In the genomic region with DNA sequence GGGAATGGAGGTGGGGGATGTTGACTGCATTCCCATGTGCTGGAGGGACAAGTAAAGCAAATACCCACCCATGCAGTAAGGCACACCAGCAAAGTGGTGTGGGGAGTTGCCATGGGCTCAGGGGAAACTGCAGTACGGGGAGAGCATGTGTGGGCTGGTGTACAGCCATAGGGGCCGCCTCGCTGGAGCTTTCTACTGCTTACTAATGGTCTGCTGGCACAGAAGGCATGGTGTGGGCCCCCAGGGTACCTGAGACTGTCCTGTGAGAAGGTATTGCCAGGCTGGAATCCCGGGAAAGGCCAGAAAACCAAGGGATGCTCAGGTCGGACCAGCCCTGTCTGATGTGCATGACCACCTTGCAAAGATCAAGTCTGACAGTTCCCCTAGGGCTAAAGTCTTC, we compare ENCODE assay signal across 25 cellular contexts.
"Had no signal": no experiment of that assay in that cellular context is flagged by ENCODE, and none has a peak within 500 bp of the region (broad histone marks: within the 10 kb centered on the region; RNA-seq: fewer than 3 reads in every experiment).

No MANE protein-coding gene starts in this region.

- H3K4me3 ChIP-seq: stomach, suprapubic skin, testis, thoracic aorta, thyroid gland, tibial artery, tibial nerve, transverse colon, upper lobe of left lung, upper lobe of right lung, uterus, vagina had no signal

- H3K4me1 ChIP-seq: stomach, suprapubic skin, testis, thyroid gland, tibial artery, tibial nerve, transverse colon, upper lobe of left lung, upper lobe of right lung, uterus, vagina had no signal

- ATAC-seq: stimulated activated effector memory CD8-positive, alpha-beta T cell treated with anti-CD3 and anti-CD28 coated beads, Interleukin-12 subunit alpha, Interleukin-12 subunit beta, amount 100 ng/mL, for 72 hours; stimulated activated memory B cell treated with anti-CD40 and anti-IgM and Interleukin-4, amounts not matched to agents 10 μg/mL and 1 μg/mL and 100 μg/mL, for 72 hours; stimulated activated naive B cell treated with anti-CD40 and anti-IgM and Interleukin-4, amounts not matched to agents 10 μg/mL and 1 μg/mL and 100 μg/mL, for 72 hours; stimulated activated naive CD8-positive, alpha-beta T cell treated with anti-CD3 and anti-CD28 coated beads, Interleukin-15, amount 100 ng/mL, for 72 hours; stimulated activated naive CD8-positive, alpha-beta T cell treated with anti-CD3 and anti-CD28 coated beads, Interleukin-15, Interleukin-2, amounts not matched to agents 100 U/mL and 50 U/mL, for 24 hours; upper lobe of right lung had no signal

- H3K9me3 ChIP-seq: stomach, suprapubic skin, testis, thoracic aorta, thyroid gland, tibial artery, tibial nerve, transverse colon, upper lobe of left lung, upper lobe of right lung, uterus, vagina had no signal

- DNase-seq: stimulated activated CD4-positive, alpha-beta T cell treated with anti-CD3 and anti-CD28 coated beads, Interleukin-2, amount 100 ng/mL, for 48 hours; stimulated activated CD4-positive, alpha-beta T cell treated with anti-CD3 and anti-CD28 coated beads, Interleukin-4, amount 100 ng/mL, for 1 hour; stimulated activated CD4-positive, alpha-beta T cell treated with anti-CD3 and anti-CD28 coated beads, Interleukin-4, amount 100 ng/mL, for 24 hours; stimulated activated CD4-positive, alpha-beta T cell treated with anti-CD3 and anti-CD28 coated beads, Interleukin-4, amount 100 ng/mL, for 4 hours; stimulated activated CD8-positive, alpha-beta memory T cell treated with anti-CD3 and anti-CD28 coated beads, Interleukin-4, amount 100 ng/mL, for 48 hours; stimulated activated naive B cell treated with anti-CD40 and anti-IgM and Interleukin-4, amounts not matched to agents 10 μg/mL and 1 μg/mL and 100 μg/mL, for 72 hours; stimulated activated naive CD4-positive, alpha-beta T cell; stimulated activated naive CD4-positive, alpha-beta T cell treated with Interleukin-2 at 50 U/mL for 16 hours; stimulated activated naive CD8-positive, alpha-beta T cell treated with anti-CD3 and anti-CD28 coated beads, Interleukin-15, amount 100 ng/mL, for 72 hours; stimulated activated naive CD8-positive, alpha-beta T cell treated with anti-CD3 and anti-CD28 coated beads, Interleukin-15, Interleukin-2, amounts not matched to agents 100 U/mL and 50 U/mL, for 24 hours; stomach; substantia nigra; testis; thyroid gland; tibial artery; transverse colon; upper lobe of left lung; upper lobe of right lung; uterus had no signal

- H3K27ac ChIP-seq: stomach, suprapubic skin, testis, thoracic aorta, thyroid gland, tibial artery, tibial nerve, transverse colon, upper lobe of left lung, upper lobe of right lung, uterus, vagina had no signal

- H3K36me3 ChIP-seq: stomach, suprapubic skin, thoracic aorta, thyroid gland, tibial artery, tibial nerve, transverse colon, upper lobe of left lung, upper lobe of right lung, uterus, vagina had no signal

- H3K27me3 ChIP-seq: stomach, suprapubic skin, testis, thyroid gland, tibial artery, tibial nerve, transverse colon, upper lobe of left lung, upper lobe of right lung, uterus, vagina had no signal
